ENCODE assay signal across 8 cellular contexts in the genomic region with DNA sequence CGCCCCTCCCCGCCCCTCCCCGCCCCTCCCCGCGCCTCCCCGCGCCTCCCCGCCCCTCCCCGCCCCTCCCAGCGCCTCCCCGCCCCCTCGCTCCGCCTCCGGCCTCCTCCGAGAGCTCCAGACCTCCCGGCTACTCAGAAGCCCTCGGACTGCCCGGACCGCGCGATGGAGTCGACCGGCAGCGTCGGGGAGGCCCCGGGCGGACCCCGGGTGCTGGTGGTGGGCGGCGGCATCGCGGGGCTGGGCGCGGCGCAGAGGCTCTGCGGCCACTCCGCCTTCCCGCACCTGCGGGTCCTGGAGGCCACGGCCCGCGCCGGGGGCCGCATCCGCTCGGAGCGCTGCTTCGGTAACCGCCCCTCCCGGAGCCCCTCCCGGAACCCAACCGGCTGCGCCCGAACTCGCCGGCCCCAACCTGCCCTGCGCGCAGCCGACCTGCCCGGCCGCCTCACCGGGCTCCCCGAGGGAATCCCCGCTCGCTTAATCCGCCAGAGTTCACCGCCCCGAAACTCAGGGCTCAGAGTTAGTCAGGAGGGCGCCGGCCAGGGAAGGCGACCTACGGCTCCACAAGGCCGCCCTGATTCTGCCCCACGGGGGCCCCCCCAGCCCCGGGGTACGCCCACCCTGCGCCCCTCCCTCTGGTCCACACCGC. TPM values are rescaled to one million over a fixed set of nuclear protein-coding genes. Genes with fewer than 3 reads are reported as not detected.
DNase-seq lines count a peak whose midpoint lies in the region; ATAC-seq and TF ChIP-seq lines count a peak whose summit lies in the region.

Gene PAOX (plus strand): TSS at position 111 of the 649 bp plus-strand sequence. CDS start 55 bp downstream, at position 166.

- H3K4me3 ChIP-seq in BE2C (ENCODE audit: low read depth, low read length) (peak within 1 kb of the TSS; percentile 69), iPS-18c (ENCODE audit: insufficient read depth, low read depth, low read length) (peak within 1 kb of the TSS; percentile 65), skeletal muscle tissue (ENCODE audit: low read length in 3 of 3) (peak within 1 kb of the TSS; percentile 83 to 95 (median 85))

- DNase-seq in BE2C (peak; percentile 68), T-helper 2 cell (peak in 4 of 5 experiments; percentile 36 to 60 (median 40)), T47D (ENCODE audit: low read depth in 1 of 2, low spot score in 1 of 2) (peak; percentile 70 to 85), GDM1 (lab: John Stamatoyannopoulos, UW) (no peak)

- no peaks in the 10 kb centered on the region for H3K4me1 ChIP-seq in BE2C
- peaks cover 4 to 25% (median 13%) of the 10 kb centered on the region in 3 donors for H3K4me1 ChIP-seq in skeletal muscle tissue (ENCODE audit: control insufficient read depth in 3 of 3, insufficient read depth in 3 of 3, low read length in 3 of 3)

- H3K36me3 ChIP-seq in BE2C: no peaks in the 10 kb centered on the region
- peaks cover 0 to 9% (median 2%) of the 10 kb centered on the region in 3 donors for H3K36me3 ChIP-seq in skeletal muscle tissue (ENCODE audit: control insufficient read depth in 3 of 3, insufficient read depth in 3 of 3, low read length in 3 of 3)

- H3K9me3 ChIP-seq in BE2C (no peaks in the 10 kb centered on the region), iPS-18c (ENCODE audit: control insufficient read depth, insufficient read depth, low read length) (no peaks in the 10 kb centered on the region), skeletal muscle tissue (ENCODE audit: control insufficient read depth in 3 of 3, low read length in 3 of 3) (no peaks in the 10 kb centered on the region)

- TF ChIP-seq CTCF in BE2C (IDR thresholded peaks at IDR 0.05; ENCODE audit: low read depth, low read length): no peak

- peak within 1 kb of the TSS; percentile 68 to 82 (median 70) for H3K9ac ChIP-seq in skeletal muscle tissue (ENCODE audit: low read depth in 1 of 3, low read length in 3 of 3)

- in situ Hi-C loops in T47D (cut with HindIII; ENCODE audit: low pct_unique_long_range_greater_than_20kb, low sequenced_read_pairs): no loop called here

- H3K27ac ChIP-seq in skeletal muscle tissue (ENCODE audit: low read depth, low read length): peak within 1 kb of the TSS; percentile 40

- peak; percentile 57 for ATAC-seq in GM19035 (IDR thresholded peaks at IDR 0.05; ENCODE audit: unreplicated experiment)
- ATAC-seq in HG03175 (IDR thresholded peaks at IDR 0.05; ENCODE audit: unreplicated experiment): peak; percentile 50

- H3K27me3 ChIP-seq in BE2C: no peaks in the 10 kb centered on the region
- no peaks in the 10 kb centered on the region for H3K27me3 ChIP-seq in skeletal muscle tissue (ENCODE audit: control insufficient read depth in 3 of 3, insufficient read depth in 3 of 3, low read length in 3 of 3)

RNA-seq across cellular contexts. Expression of gene PAOX, which starts in this region (rescaled TPM):
- polyA plus RNA-seq in BE2C (2012; ENCODE audit: insufficient read depth, insufficient read length, low read depth): 1.4 TPM
- total RNA-seq in skeletal muscle tissue: 7.3 TPM
